16 cellular contexts compared by ENCODE assay signal in the genomic region with DNA sequence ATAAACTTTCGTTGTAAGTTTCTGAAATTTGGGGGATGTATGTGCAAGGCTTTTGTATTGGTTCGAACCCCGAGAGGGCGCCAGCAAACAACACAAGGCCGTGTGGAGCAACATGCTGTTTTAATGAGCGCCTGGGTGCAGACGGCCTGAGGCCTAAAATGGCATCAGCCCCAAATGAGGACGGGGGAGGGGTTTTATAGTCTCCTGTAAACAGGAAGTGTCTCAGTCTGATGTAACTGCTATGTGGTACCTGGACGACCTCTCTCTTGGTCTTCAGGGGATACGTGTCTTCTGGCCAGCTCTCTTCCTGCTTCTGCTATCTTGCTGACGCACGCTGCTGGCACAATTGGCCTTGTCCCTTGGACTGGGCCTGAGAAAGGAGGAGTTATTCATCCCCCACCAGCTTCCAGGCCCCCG.
DNase-seq lines count a peak whose midpoint lies in the region; ATAC-seq, FAIRE-seq and TF ChIP-seq lines count a peak whose summit lies in the region.
"Had no signal": no experiment of that assay in that cellular context is flagged by ENCODE, and none has a peak within 500 bp of the region (broad histone marks: within the 10 kb centered on the region; RNA-seq: fewer than 3 reads in every experiment).

No MANE protein-coding gene starts in this region.

- H3K23ac ChIP-seq in H1 (ENCODE audit: insufficient read length): no peak overlapping the region

- no peak overlapping the region for H3K4me3 Mint-ChIP-seq in effector memory CD8-positive, alpha-beta T cell
- H3K4me3 Mint-ChIP-seq: activated naive CD4-positive, alpha-beta T cell treated with anti-CD3 and anti-CD28 coated beads, Interleukin-2, amount 50 U/mL, for 24 hours; B cell had no signal

- no peak overlapping the region for H4K91ac ChIP-seq in H1 (replicated peaks; ENCODE audit: insufficient read length, low read length)

- TF ChIP-seq EP300 in H1 (IDR thresholded peaks at IDR 0.05; ENCODE audit: borderline replicate concordance in 1 of 2, low read depth in 2 of 2, low read length in 2 of 2): no peak

- no peak overlapping the region for H3K56ac ChIP-seq in H1 (replicated peaks; ENCODE audit: insufficient read length, low read depth, low read length)

- H3K36me3 Mint-ChIP-seq in effector memory CD8-positive, alpha-beta T cell (ENCODE audit: insufficient read depth): no peaks in the 10 kb centered on the region
- H3K36me3 Mint-ChIP-seq: activated naive CD4-positive, alpha-beta T cell treated with anti-CD3 and anti-CD28 coated beads, Interleukin-2, amount 50 U/mL, for 24 hours had no signal

- peak in 2 of 3 experiments; percentile 23 to 25; a peak in 2 of 4 replicates for TF ChIP-seq CTCF in H1 (IDR thresholded peaks at IDR 0.05; ENCODE audit: control extremely low read depth in 1 of 3, insufficient read depth in 1 of 3, low read depth in 1 of 3, low read length in 3 of 3)
- no peak for TF ChIP-seq CTCF in GM20000 (IDR thresholded peaks at IDR 0.05; ENCODE audit: extremely low read depth, missing control alignments)

- H3K36me3 ChIP-seq in H1 (ENCODE audit: control insufficient read depth in 2 of 4, insufficient read depth in 4 of 4, low read length in 3 of 4): no peaks in the 10 kb centered on the region
- H3K36me3 ChIP-seq in iPS DF 6.9 (ENCODE audit: control insufficient read depth, insufficient read depth, low read length): no peaks in the 10 kb centered on the region

- DNase-seq in NCI-H69 (lab: John Stamatoyannopoulos, UW) (peak; percentile 87), H1 (ENCODE audit: low read depth in 1 of 2, low spot score in 2 of 2) (peak; percentile 27 to 50), iPS DF 6.9 (ENCODE audit: low read depth, low spot score) (peak; percentile 22), GM20000 (ENCODE audit: low spot score) (no peak)
- DNase-seq in effector memory CD8-positive, alpha-beta T cell: no peak
- DNase-seq: activated T-cell treated with anti-CD3 and anti-CD28 coated beads, Interleukin-2, amount 50 U/mL, for 48 hours; cortex of kidney; NCI-H1694; NCI-H2227 treated with DMSO at 0.1 percent for 48 hours; stimulated activated CD4-positive, alpha-beta T cell treated with anti-CD3 and anti-CD28 coated beads, Interleukin-1b, Interleukin-23, amount 100 ng/mL, for 48 hours had no signal

- H3K27ac ChIP-seq in H1 (ENCODE audit: low read depth, low read length) (no peak overlapping the region), iPS DF 6.9 (ENCODE audit: low read length) (no peak overlapping the region)

- no peaks in the 10 kb centered on the region for H3K79me2 ChIP-seq in H1 (ENCODE audit: control insufficient read depth in 1 of 2, insufficient read depth in 2 of 2, low read length in 2 of 2)

- H3K4me2 ChIP-seq in H1 (ENCODE audit: insufficient read depth in 1 of 2, low read depth in 2 of 2, low read length in 2 of 2): no peak overlapping the region

- TF ChIP-seq RAD21 in H1 (IDR thresholded peaks at IDR 0.05 in 1 of 2, conservative IDR thresholded peaks at IDR 0.05 in 1 of 2; ENCODE audit: low read depth in 2 of 2, low read length in 2 of 2): peak; percentile 33 to 59; a peak in 3 of 4 replicates

- H3K27me3 ChIP-seq in H1 (replicated peaks in 1 of 4; ENCODE audit: control insufficient read depth in 3 of 4, extremely low read depth in 1 of 4, insufficient read depth in 3 of 4, low read length in 3 of 4): no peaks in the 10 kb centered on the region
- H3K27me3 ChIP-seq in iPS DF 6.9 (ENCODE audit: control insufficient read depth, insufficient read depth, low read length): no peaks in the 10 kb centered on the region

- no peaks in the 10 kb centered on the region for H4K20me1 ChIP-seq in H1 (replicated peaks in 1 of 2; ENCODE audit: control insufficient read depth in 1 of 2, insufficient read depth in 2 of 2, low read length in 2 of 2)

- no peak overlapping the region for H2AK5ac ChIP-seq in H1 (ENCODE audit: low read depth, low read length)

- no peaks in the 10 kb centered on the region for H3K79me1 ChIP-seq in H1 (ENCODE audit: low read depth, low read length)

- TF ChIP-seq POLR2A in H1 (IDR thresholded peaks at IDR 0.05; ENCODE audit: control extremely low read depth in 1 of 2, low read depth in 2 of 2, low read length in 2 of 2): no peak

- H3K27ac Mint-ChIP-seq in effector memory CD8-positive, alpha-beta T cell: no peak overlapping the region
- H3K27ac Mint-ChIP-seq: activated naive CD4-positive, alpha-beta T cell treated with anti-CD3 and anti-CD28 coated beads, Interleukin-2, amount 50 U/mL, for 24 hours; B cell had no signal

- H3K9me3 ChIP-seq in H1 (ENCODE audit: insufficient read depth in 2 of 2, low read depth in 1 of 2, low read length in 1 of 2) (no peaks in the 10 kb centered on the region), iPS DF 6.9 (ENCODE audit: control insufficient read depth, insufficient read depth, low read length) (no peaks in the 10 kb centered on the region)

- H3K23me2 ChIP-seq in H1 (ENCODE audit: low read depth, low read length): no peaks in the 10 kb centered on the region

- POLR2A ChIA-PET in H1 (lab: Charles Lee; ENCODE audit: partially characterized antibody): no interaction called here

- H3K4me1 ChIP-seq in H1 (replicated peaks in 1 of 4; ENCODE audit: control insufficient read depth in 3 of 4, insufficient read depth in 4 of 4, low read length in 3 of 4) (peaks cover 0 to 3% (median 1%) of the 10 kb centered on the region in 4 experiments; a peak in 1 of 7 replicates), iPS DF 6.9 (ENCODE audit: control insufficient read depth, insufficient read depth, low read length) (no peaks in the 10 kb centered on the region)

- no peak overlapping the region; the same call in 1 of the 2 replicates for H2BK12ac ChIP-seq in H1 (ENCODE audit: low read depth, low read length)

- H2BK15ac ChIP-seq in H1 (ENCODE audit: low read length): no peak overlapping the region

- H3K4me3 ChIP-seq in H1 (ENCODE audit: extremely low read depth in 1 of 4, insufficient read depth in 2 of 4, low read depth in 3 of 4, low read length in 4 of 4): no peak overlapping the region
- no peak overlapping the region for H3K4me3 ChIP-seq in iPS DF 6.9 (ENCODE audit: low read length)

- no peaks in the 10 kb centered on the region for H3K27me3 Mint-ChIP-seq in effector memory CD8-positive, alpha-beta T cell
- H3K27me3 Mint-ChIP-seq: activated naive CD4-positive, alpha-beta T cell treated with anti-CD3 and anti-CD28 coated beads, Interleukin-2, amount 50 U/mL, for 24 hours; B cell had no signal

- H4K5ac ChIP-seq in H1 (ENCODE audit: insufficient read length, low read depth, low read length): no peak overlapping the region

- FAIRE-seq in H1 (lab: Jason Lieb, UNC): peak; percentile 60
- FAIRE-seq: frontal cortex had no signal

- H3K9ac ChIP-seq in H1 (replicated peaks in 1 of 4; ENCODE audit: extremely low read depth in 1 of 4, low read depth in 3 of 4, low read length in 3 of 4): no peak overlapping the region

- no peaks in the 10 kb centered on the region for H3K4me1 Mint-ChIP-seq in effector memory CD8-positive, alpha-beta T cell (ENCODE audit: low read depth in 2 of 2)
- H3K4me1 Mint-ChIP-seq: activated naive CD4-positive, alpha-beta T cell treated with anti-CD3 and anti-CD28 coated beads, Interleukin-2, amount 50 U/mL, for 24 hours; B cell had no signal

- no peak overlapping the region; the same call in 1 of the 2 replicates for H3K18ac ChIP-seq in H1 (ENCODE audit: extremely low read depth, low read length)

- peak overlapping the region; percentile 96 for H2AFZ ChIP-seq in H1 (ENCODE audit: low read length)

- no peak overlapping the region for H3K14ac ChIP-seq in H1 (ENCODE audit: insufficient read length)

- 81% methylated on average over 13 of the region's 13 CpGs; no CpG with 5 or more reads in 1 of the 2 experiments for WGBS in H1 (ENCODE audit: extremely low coverage in 1 of 2, insufficient coverage in 1 of 2, insufficient read length in 1 of 2, insufficient replicate concordance in 2 of 2, low coverage in 1 of 2, low lambda C conversion rate in 2 of 2, missing lambda C conversion rate in 1 of 2), 2 experiments
- no CpG with 5 or more reads among the region's 13 CpGs for WGBS in iPS DF 6.9 (ENCODE audit: insufficient coverage, insufficient read length)

- H3K9me3 Mint-ChIP-seq in effector memory CD8-positive, alpha-beta T cell: peaks cover 10 to 22% of the 10 kb centered on the region in 2 donors

- no peak overlapping the region for H3K4ac ChIP-seq in H1 (replicated peaks; ENCODE audit: insufficient read length, low read depth, low read length)

- no peak for ATAC-seq in GM18873 (IDR thresholded peaks at IDR 0.05; ENCODE audit: low FRiP score, unreplicated experiment)
- no peak for ATAC-seq in GM19452 (IDR thresholded peaks at IDR 0.05; ENCODE audit: unreplicated experiment)
- no peak for ATAC-seq in effector memory CD8-positive, alpha-beta T cell (replicated peaks)
- ATAC-seq: sciatic nerve had no signal

- H2BK5ac ChIP-seq in H1 (ENCODE audit: low read depth, low read length): no peak overlapping the region; the same call in 1 of the 2 replicates

- H2BK120ac ChIP-seq in H1 (replicated peaks; ENCODE audit: low read depth, low read length): no peak overlapping the region

- H4K8ac ChIP-seq in H1 (ENCODE audit: extremely low read depth, insufficient read depth, low read length): no peak overlapping the region

- CTCF ChIA-PET in H1 (lab: Charles Lee; ENCODE audit: partially characterized antibody): interaction anchor here (1.3 to 3.1 kb wide), 3 partner anchors 9 to 96 kb away, joined by 3 to 9 read pairs (median 4); no protein-coding TSS in a partner anchor

- no peak overlapping the region for H2BK20ac ChIP-seq in H1 (ENCODE audit: low read length)

TF ChIP-seq in H1, 55 proteins besides CTCF, POLR2A, EP300 and RAD21:
- TF ChIP-seq RBBP5 (IDR thresholded peaks at IDR 0.05; ENCODE audit: borderline replicate concordance, low read depth, low read length): 0 out of 2 replicates have a peak, but pooled peaks have one; percentile 36
- TF ChIP-seq BRCA1 (IDR thresholded peaks at IDR 0.05; ENCODE audit: low read depth, low read length): no peak
- TF ChIP-seq, protein P1, sequence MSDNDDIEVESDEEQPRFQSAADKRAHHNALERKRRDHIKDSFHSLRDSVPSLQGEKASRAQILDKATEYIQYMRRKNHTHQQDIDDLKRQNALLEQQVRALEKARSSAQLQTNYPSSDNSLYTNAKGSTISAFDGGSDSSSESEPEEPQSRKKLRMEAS (IDR thresholded peaks at IDR 0.05): peak; percentile 50; the same call in 1 of the 2 replicates
- peak; percentile 53; the same call in 1 of the 2 replicates for TF ChIP-seq YY1 (IDR thresholded peaks at IDR 0.05; ENCODE audit: low read depth, low read length)

Comparison
In these comparisons a context has a peak if more than half of its experiments do, and no peak if none do; other contexts are left out.
1. DNase-seq: peak in NCI-H69 (single experiment), H1 (2 of 2) and iPS DF 6.9 (single experiment); none in GM20000 (single experiment) and effector memory CD8-positive, alpha-beta T cell (0 of 3).